9 cellular contexts compared by ENCODE assay signal in the genomic region with DNA sequence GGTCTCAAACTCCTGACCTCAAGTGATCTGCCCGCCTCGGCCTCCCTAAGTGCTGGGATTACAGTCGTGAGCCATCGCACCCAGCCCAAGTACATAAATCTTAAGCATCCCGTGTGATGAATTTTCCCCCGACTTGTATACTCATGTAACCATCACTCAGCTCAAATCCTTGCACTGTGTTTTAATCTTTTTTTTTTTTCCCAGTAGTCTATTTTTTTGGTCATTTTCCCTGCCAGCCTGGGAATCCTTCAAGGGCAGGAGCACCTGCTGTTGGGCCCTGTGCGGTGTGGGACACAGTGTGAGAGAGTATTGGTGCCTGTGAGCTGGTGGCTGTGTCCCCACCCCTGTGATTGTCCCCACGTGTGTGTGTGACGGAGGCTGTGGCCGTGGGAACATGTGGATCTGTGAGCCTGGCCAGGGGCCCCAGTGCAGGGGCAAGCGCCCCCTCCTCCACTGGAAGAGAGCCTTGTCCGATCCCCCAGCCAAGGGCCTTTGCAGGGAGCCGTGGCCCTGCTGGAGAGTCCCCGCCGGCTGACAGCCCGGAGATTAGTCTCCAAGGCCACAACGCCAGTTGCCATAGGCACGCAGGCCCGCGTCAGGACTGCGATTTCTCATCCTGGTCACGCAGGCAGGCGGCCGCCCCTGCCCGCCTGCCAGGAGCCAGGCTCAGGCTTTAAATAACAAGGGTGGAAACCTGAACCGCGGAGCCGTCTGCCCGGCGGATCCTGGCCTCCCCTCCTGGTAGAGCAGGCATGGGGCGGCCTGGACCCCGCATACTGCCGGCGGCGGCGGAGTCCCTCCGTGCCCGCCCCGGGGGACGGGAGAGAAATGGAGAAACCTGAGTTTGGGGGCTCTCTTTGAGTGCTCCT. TPM values are rescaled to one million over a fixed set of nuclear protein-coding genes. Genes with fewer than 3 reads are reported as not detected.
A peak's percentile ranks its signal among the peaks of the same experiment; 100 is the strongest.
DNase-seq lines count a peak whose midpoint lies in the region; ATAC-seq and TF ChIP-seq lines count a peak whose summit lies in the region.
"Had no signal": no experiment of that assay in that cellular context is flagged by ENCODE, and none has a peak within 500 bp of the region (broad histone marks: within the 10 kb centered on the region; RNA-seq: fewer than 3 reads in every experiment).

No MANE protein-coding gene starts in this region.

- no peaks in the 10 kb centered on the region for H3K9me3 ChIP-seq in heart left ventricle
- H3K9me3 ChIP-seq in ovary: no peaks in the 10 kb centered on the region

- H3K27me3 ChIP-seq in heart left ventricle: no peaks in the 10 kb centered on the region
- H3K27me3 ChIP-seq in ovary: no peaks in the 10 kb centered on the region

- 13 to 23% (median 17%) methylated on average over 27 to 40 of the region's 40 CpGs for WGBS in heart left ventricle, 4 donors
- 8 to 10% (median 9%) methylated on average over 35 to 40 of the region's 40 CpGs for WGBS in ovary, 3 donors

- peak; percentile 46 to 74 (median 68) for ATAC-seq in heart left ventricle
- no peak for ATAC-seq in GM21390 (IDR thresholded peaks at IDR 0.05; ENCODE audit: unreplicated experiment)

- H3K27ac Mint-ChIP-seq in activated naive CD8-positive, alpha-beta T cell treated with anti-CD3 and anti-CD28 coated beads for 36 hours: no peak overlapping the region
- H3K27ac Mint-ChIP-seq: CD4-positive, CD25-positive, alpha-beta regulatory T cell had no signal

- TF ChIP-seq CTCF in heart left ventricle (IDR thresholded peaks at IDR 0.05) (no peak), ovary (IDR thresholded peaks at IDR 0.05) (peak in 1 of 3 donors; percentile 15)

- H3K36me3 ChIP-seq in heart left ventricle (no peaks in the 10 kb centered on the region), ovary (no peaks in the 10 kb centered on the region)

- H3K36me3 Mint-ChIP-seq in activated naive CD8-positive, alpha-beta T cell treated with anti-CD3 and anti-CD28 coated beads for 36 hours: no peaks in the 10 kb centered on the region
- H3K36me3 Mint-ChIP-seq: CD4-positive, CD25-positive, alpha-beta regulatory T cell had no signal

- H3K4me3 Mint-ChIP-seq in activated naive CD8-positive, alpha-beta T cell treated with anti-CD3 and anti-CD28 coated beads for 36 hours: no peak overlapping the region

- DNase-seq in NCI-H2029 (lab: John Stamatoyannopoulos, UW) (peak; percentile 60), NCI-H2029 treated with DMSO at 0.1 percent for 48 hours (lab: John Stamatoyannopoulos, UW) (no peak), amniotic epithelial cell (ENCODE audit: low read depth) (peak; percentile 90), heart left ventricle (peak; percentile 83 to 94 (median 88)), ovary (peak; percentile 80 to 86 (median 85)), 8988T (no peak)
- no peak for DNase-seq in activated naive CD8-positive, alpha-beta T cell treated with anti-CD3 and anti-CD28 coated beads for 36 hours
- DNase-seq: CD4-positive, CD25-positive, alpha-beta regulatory T cell had no signal

- peak; percentile 38 for TF ChIP-seq EP300 in ovary (IDR thresholded peaks at IDR 0.05)

- TF ChIP-seq POLR2A in heart left ventricle (IDR thresholded peaks at IDR 0.05) (peak; percentile 14 to 74), ovary (IDR thresholded peaks at IDR 0.05) (peak; percentile 31)

- H3K27me3 Mint-ChIP-seq in activated naive CD8-positive, alpha-beta T cell treated with anti-CD3 and anti-CD28 coated beads for 36 hours: peaks cover 24% of the 10 kb centered on the region

- peak overlapping the region; percentile 83 to 99 (median 94) for H3K27ac ChIP-seq in heart left ventricle
- peak overlapping the region; percentile 86 to 91 for H3K27ac ChIP-seq in ovary

- peaks cover 0 to 76% (median 53%) of the 10 kb centered on the region in 12 donors for H3K4me1 ChIP-seq in heart left ventricle
- peaks cover 23% of the 10 kb centered on the region for H3K4me1 ChIP-seq in ovary (ENCODE audit: insufficient read depth)

- H3K4me1 Mint-ChIP-seq in activated naive CD8-positive, alpha-beta T cell treated with anti-CD3 and anti-CD28 coated beads for 36 hours: peaks cover 3% of the 10 kb centered on the region

- H3K4me3 ChIP-seq in heart left ventricle (peak overlapping the region; percentile 4 to 63 (median 54)), ovary (peak overlapping the region; percentile 28)

- intact Hi-C loops in heart left ventricle (cut with DNase I): loop anchor here in 3 of 10 donors (1.0 to 5.0 kb wide), 5 partner anchors 25 to 177 kb away; partner anchors contain the start of gene GTF2I (in 1 of the 3)
- intact Hi-C loops in ovary (cut with DNase I): loop anchor here in 1 of 4 donors (2.0 kb wide), 1 partner anchor 27 kb away; the partner anchor contains the start of gene GTF2IRD1

- no peaks in the 10 kb centered on the region for H3K9me3 Mint-ChIP-seq in activated naive CD8-positive, alpha-beta T cell treated with anti-CD3 and anti-CD28 coated beads for 36 hours

RNA-seq across cellular contexts. Expression of gene GTF2IRD1, which starts 26.5 kb away (rescaled TPM):
- total RNA-seq in heart left ventricle: 10 to 100 TPM in 8 of 9 donors, 1 to 10 TPM in 1; 10.0 to 40.4 (median 15.2) TPM
- 10 to 100 TPM; 16.4 to 27.0 TPM for polyA plus RNA-seq in heart left ventricle
- 10 to 100 TPM; 13.4 to 39.0 (median 29.5) TPM for total RNA-seq in ovary
- 10 to 100 TPM; 12.0 to 17.1 TPM for polyA plus RNA-seq in ovary
- 1 to 10 TPM; 2.0 to 2.2 TPM for total RNA-seq in activated naive CD8-positive, alpha-beta T cell treated with anti-CD3 and anti-CD28 coated beads for 36 hours

Comparison
In these comparisons a context has a peak if more than half of its experiments do, and no peak if none do; other contexts are left out.
1. DNase-seq: peak in NCI-H2029 (single experiment), amniotic epithelial cell (single experiment), heart left ventricle (5 of 5) and ovary (5 of 5); none in NCI-H2029 treated with DMSO at 0.1 percent for 48 hours (single experiment), activated naive CD8-positive, alpha-beta T cell treated with anti-CD3 and anti-CD28 coated beads for 36 hours (single experiment) and 8988T (single experiment).